Comparison of ENCODE assay signal across 8 cellular contexts in the genomic region with DNA sequence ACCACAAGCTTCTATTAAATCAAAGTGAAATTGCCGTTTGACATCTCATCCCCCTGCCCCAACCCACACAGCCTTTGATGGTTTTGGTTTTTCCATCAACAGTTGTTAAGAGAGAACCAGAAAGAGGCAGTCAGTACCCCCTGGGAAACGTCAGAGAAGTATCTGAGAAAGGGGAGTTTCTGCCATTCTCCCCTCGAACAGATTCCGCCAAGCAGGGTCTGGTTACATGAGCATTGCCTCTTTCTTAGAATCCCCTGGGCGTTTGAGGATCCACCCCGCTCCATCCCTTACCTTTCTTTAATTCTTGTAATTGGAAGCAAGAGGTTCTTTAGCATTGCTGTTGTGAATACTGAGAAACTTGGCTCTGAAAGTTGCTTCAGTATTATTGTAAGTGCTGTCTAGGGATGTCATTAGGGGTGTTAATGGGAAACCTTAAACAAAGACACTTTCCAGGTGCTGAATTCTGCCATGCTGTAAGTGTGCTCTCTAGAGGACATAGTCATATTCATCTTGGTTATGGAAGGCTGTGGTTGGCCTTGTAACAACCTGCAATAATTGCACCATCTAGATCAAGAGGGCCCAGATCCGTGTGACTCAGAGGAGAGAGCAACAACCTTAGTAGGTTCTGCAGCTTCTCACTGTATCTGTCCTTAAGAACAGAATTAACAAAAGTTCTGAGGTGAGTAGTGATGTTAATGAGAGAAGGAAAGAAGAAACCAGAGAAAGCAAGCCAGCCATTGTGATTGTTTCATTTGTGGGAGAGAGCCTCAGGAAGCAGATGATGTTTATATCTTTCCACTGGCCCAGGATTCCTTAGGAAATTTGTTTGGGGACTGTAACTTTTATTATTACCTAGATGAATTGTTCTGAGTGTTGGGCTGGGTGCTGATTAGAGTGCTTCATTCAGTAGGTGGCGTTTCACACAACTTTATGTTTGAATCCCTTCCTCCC. TPM values are rescaled to one million over a fixed set of nuclear protein-coding genes. Genes with fewer than 3 reads are reported as not detected.
DNase-seq lines count a peak whose midpoint lies in the region; ATAC-seq and TF ChIP-seq lines count a peak whose summit lies in the region.

No MANE protein-coding gene starts in this region.

- CTCF ChIA-PET in MCF 10A (lab: Yijun Ruan, JAX), result interaction anchor here (0.6 to 3.6 kb wide), 6 partner anchors 11 to 391 kb away, joined by 3 to 15 read pairs (median 3); no protein-coding TSS in a partner anchor
- CTCF ChIA-PET in naive thymus-derived CD4-positive, alpha-beta T cell (lab: Charles Lee), result interaction anchor here (0.8 kb wide), 1 partner anchor 97 kb away, joined by 3 read pairs; no protein-coding TSS in a partner anchor

- no peaks in the 10 kb centered on the region for H3K9me3 Mint-ChIP-seq in MCF 10A (ENCODE audit: unreplicated experiment)
- H3K9me3 Mint-ChIP-seq in naive thymus-derived CD4-positive, alpha-beta T cell, result no peaks in the 10 kb centered on the region

- H3K4me1 ChIP-seq in breast epithelium (peaks cover 0 to 15% of the 10 kb centered on the region in 2 donors), MM.1S (ENCODE audit: low read length) (peaks cover 48% of the 10 kb centered on the region)
- H3K4me1 ChIP-seq in naive thymus-derived CD4-positive, alpha-beta T cell (ENCODE audit: control insufficient read depth in 2 of 2, insufficient read depth in 2 of 2, low read length in 2 of 2), result peaks cover 50 to 56% of the 10 kb centered on the region in 2 donors

- H3K27me3 Mint-ChIP-seq in MCF 10A (ENCODE audit: insufficient read depth, unreplicated experiment), result no peaks in the 10 kb centered on the region
- H3K27me3 Mint-ChIP-seq in naive thymus-derived CD4-positive, alpha-beta T cell, result no peaks in the 10 kb centered on the region

- H3K79me2 ChIP-seq in MM.1S (ENCODE audit: low read length), result peaks cover 100% of the 10 kb centered on the region

- TF ChIP-seq POLR2A in breast epithelium (IDR thresholded peaks at IDR 0.05), result no peak

- H3K9me3 ChIP-seq in breast epithelium (no peaks in the 10 kb centered on the region), MM.1S (replicated peaks; ENCODE audit: insufficient read depth, low read length) (no peaks in the 10 kb centered on the region)
- no peaks in the 10 kb centered on the region for H3K9me3 ChIP-seq in naive thymus-derived CD4-positive, alpha-beta T cell (ENCODE audit: control insufficient read depth in 2 of 3, low read length in 3 of 3)

- peak overlapping the region; percentile 81 for H3K27ac Mint-ChIP-seq in MCF 10A (ENCODE audit: low read depth, unreplicated experiment)
- H3K27ac Mint-ChIP-seq in naive thymus-derived CD4-positive, alpha-beta T cell, result peak overlapping the region; percentile 26 to 89 (median 76)

- H3K4me3 ChIP-seq in breast epithelium (no peak overlapping the region), astrocyte of the spinal cord (ENCODE audit: low read depth, low read length) (no peak overlapping the region), MM.1S (ENCODE audit: low read length) (no peak overlapping the region)
- peak overlapping the region; percentile 2 for H3K4me3 ChIP-seq in naive thymus-derived CD4-positive, alpha-beta T cell (ENCODE audit: low read length)

- peak overlapping the region; percentile 42 for H3K4me3 Mint-ChIP-seq in MCF 10A (ENCODE audit: unreplicated experiment)
- H3K4me3 Mint-ChIP-seq in naive thymus-derived CD4-positive, alpha-beta T cell, result peak overlapping the region; percentile 39 to 95 (median 66)

- no peaks in the 10 kb centered on the region for H3K9me2 ChIP-seq in MM.1S (replicated peaks; ENCODE audit: insufficient read depth, low read length)

- peaks cover 18% of the 10 kb centered on the region for H3F3A ChIP-seq in MM.1S (ENCODE audit: insufficient read depth, low read length)

- DNase-seq in MCF 10A (ENCODE audit: unreplicated experiment) (peak; percentile 92), breast epithelium (ENCODE audit: low spot score in 2 of 2) (no peak), OCI-M1 (lab: John Stamatoyannopoulos, UW) (peak; percentile 91), astrocyte of the spinal cord (ENCODE audit: low read depth, low spot score) (peak; percentile 51), cerebellar nuclear complex (lab: John Stamatoyannopoulos, UW) (no peak), MM.1S (no peak), DMS114 treated with DMSO at 0.1 percent for 48 hours (lab: John Stamatoyannopoulos, UW; ENCODE audit: unreplicated experiment) (no peak)
- DNase-seq in naive thymus-derived CD4-positive, alpha-beta T cell, result peak in 5 of 9 donors; percentile 10 to 59 (median 36)

- H3K27ac ChIP-seq in breast epithelium, result no peak overlapping the region
- peak overlapping the region; percentile 46 for H3K27ac ChIP-seq in naive thymus-derived CD4-positive, alpha-beta T cell (ENCODE audit: low read depth, low read length)
- H3K27ac ChIP-seq in MM.1S (ENCODE audit: low read length), result no peak overlapping the region

- in situ Hi-C loops in astrocyte of the spinal cord (cut with HindIII; ENCODE audit: low sequenced_read_pairs), result no loop called here

- peak; percentile 76 for ATAC-seq in naive thymus-derived CD4-positive, alpha-beta T cell

- no peak overlapping the region for H2AFZ ChIP-seq in MM.1S (ENCODE audit: low read length)

- intact Hi-C loops in MCF 10A (cut with micrococcal nuclease) (loop anchor here (5.0 kb wide), 1 partner anchor 108 kb away; no protein-coding TSS in a partner anchor), breast epithelium (cut with DNase I; ENCODE audit: low total_unique reads) (no loop called here)
- intact Hi-C loops in naive thymus-derived CD4-positive, alpha-beta T cell (cut with micrococcal nuclease), result loop anchor here (1.0 to 2.0 kb wide), 3 partner anchors 9 to 78 kb away; a partner anchor contains a TSS

- TSS peak; percentile 85 for BruUV-seq in MCF 10A (replicated peaks; lab: Mats Ljungman, UMichigan)

- peaks cover 19% of the 10 kb centered on the region for H3K4me1 Mint-ChIP-seq in MCF 10A (ENCODE audit: insufficient read depth, unreplicated experiment)
- H3K4me1 Mint-ChIP-seq in naive thymus-derived CD4-positive, alpha-beta T cell, result peaks cover 43 to 89% (median 77%) of the 10 kb centered on the region in 7 donors

- H3K36me3 Mint-ChIP-seq in MCF 10A (ENCODE audit: insufficient read depth, unreplicated experiment), result peaks cover 60% of the 10 kb centered on the region
- peaks cover 0 to 29% (median 13%) of the 10 kb centered on the region in 5 donors for H3K36me3 Mint-ChIP-seq in naive thymus-derived CD4-positive, alpha-beta T cell

- no peak overlapping the region for H3K4me2 ChIP-seq in MM.1S (ENCODE audit: low read depth, low read length)

- POLR2A ChIA-PET in MCF 10A (lab: Yijun Ruan, JAX), result interaction anchor here (0.6 to 1.9 kb wide), 9 partner anchors 9 to 484 kb away, joined by 3 to 5 read pairs (median 3); a partner anchor contains a TSS
- POLR2A ChIA-PET in naive thymus-derived CD4-positive, alpha-beta T cell (lab: Charles Lee), result interaction anchor here (1.1 kb wide), 1 partner anchor 9 kb away, joined by 8 read pairs; a partner anchor contains a TSS

- peaks cover 58% of the 10 kb centered on the region for H4K20me1 ChIP-seq in MM.1S (ENCODE audit: insufficient read depth, low read length)

- H3K27me3 ChIP-seq in breast epithelium (no peaks in the 10 kb centered on the region), MM.1S (replicated peaks; ENCODE audit: insufficient read depth, low read length) (no peaks in the 10 kb centered on the region)
- H3K27me3 ChIP-seq in naive thymus-derived CD4-positive, alpha-beta T cell (ENCODE audit: control insufficient read depth in 2 of 2, insufficient read depth in 2 of 2, low read length in 2 of 2), result no peaks in the 10 kb centered on the region

- H3K9ac ChIP-seq in MM.1S (ENCODE audit: low read length), result no peak overlapping the region

- TF ChIP-seq CTCF in MCF 10A (IDR thresholded peaks at IDR 0.05; ENCODE audit: unreplicated experiment) (no peak), breast epithelium (IDR thresholded peaks at IDR 0.05) (no peak), astrocyte of the spinal cord (IDR thresholded peaks at IDR 0.05; ENCODE audit: low read depth, low read length) (no peak), MM.1S (IDR thresholded peaks at IDR 0.05; ENCODE audit: low read length) (no peak)

- H3K36me3 ChIP-seq in breast epithelium (no peaks in the 10 kb centered on the region), MM.1S (replicated peaks; ENCODE audit: insufficient read depth, low read length) (peaks cover 16% of the 10 kb centered on the region; the same call in 1 of the 2 replicates)
- H3K36me3 ChIP-seq in naive thymus-derived CD4-positive, alpha-beta T cell (ENCODE audit: control insufficient read depth in 2 of 3, insufficient read depth in 3 of 3, low read length in 3 of 3), result peaks cover 10 to 30% (median 26%) of the 10 kb centered on the region in 3 experiments

RNA-seq across cellular contexts. Expression of a gene that starts 8.9 kb away (rescaled TPM):
- 517 and 606 TPM in 2 replicates for total RNA-seq in MCF 10A (2022)
- total RNA-seq in breast epithelium, result 100 to 1,000 TPM; 364 to 620 (median 409) TPM
- total RNA-seq in naive thymus-derived CD4-positive, alpha-beta T cell, result 100 to 1,000 TPM; 307 to 432 (median 381) TPM
- 100 to 1,000 TPM; 835 to 916 TPM for polyA plus RNA-seq in naive thymus-derived CD4-positive, alpha-beta T cell

RNA-seq across cellular contexts. Expression of a gene that starts 43.1 kb away (rescaled TPM):
- total RNA-seq in MCF 10A (2022) (0.58 and 0.91 TPM in 2 replicates), breast epithelium (10 to 100 TPM in 2 of 3 donors, 1 to 10 TPM in 1; 9.8 to 13.8 (median 13.3) TPM)
- 10 to 100 TPM; 33.3 to 40.4 (median 39.7) TPM for total RNA-seq in naive thymus-derived CD4-positive, alpha-beta T cell
- polyA plus RNA-seq in naive thymus-derived CD4-positive, alpha-beta T cell, result 10 to 100 TPM; 10.4 to 12.0 TPM

Comparison
In these comparisons a context has a peak if more than half of its experiments do, and no peak if none do; other contexts are left out.
1. DNase-seq: peak in MCF 10A (single experiment), OCI-M1 (single experiment), astrocyte of the spinal cord (single experiment) and naive thymus-derived CD4-positive, alpha-beta T cell (5 of 9); none in breast epithelium (0 of 2), cerebellar nuclear complex (0 of 2), MM.1S (single experiment) and DMS114 treated with DMSO at 0.1 percent for 48 hours (single experiment).